ENCODE assay signal across 31 cellular contexts in genomic region chr14:43041976-43042375, GRCh38.
"Had no signal": no experiment of that assay in that cellular context is flagged by ENCODE, and none has a peak within 500 bp of the region (broad histone marks: within the 10 kb centered on the region; RNA-seq: fewer than 3 reads in every experiment).

No MANE protein-coding gene starts in this region.

- H3K27me3 ChIP-seq: ascending aorta, body of pancreas, SJSA1 had no signal

- ATAC-seq: activated CD8-positive, alpha-beta memory T cell treated with anti-CD3 and anti-CD28 coated beads, Interleukin-2, amount 10 ng/mL, durations not matched to agents 7 days and 5 days; activated naive CD4-positive, alpha-beta T cell treated with anti-CD3 and anti-CD28 coated beads, Interleukin-2, amount 50 U/mL, for 72 hours; activated naive CD8-positive, alpha-beta T cell treated with anti-CD3 and anti-CD28 coated beads, Interleukin-2, amount 50 U/mL, for 24 hours; body of pancreas; Panc1; T-helper 17 cell had no signal

- DNase-seq: activated B cell treated with CpG ODN at 0.5 μM for 24 hours; activated CD4-positive, alpha-beta T cell treated with anti-CD3 and anti-CD28 coated beads for 1 hour; activated CD4-positive, alpha-beta T cell treated with anti-CD3 and anti-CD28 coated beads, Interleukin-2, amount 10 ng/mL, durations not matched to agents 24 days and 14 days; activated CD4-positive, alpha-beta T cell treated with anti-CD3 and anti-CD28 coated beads, Interleukin-2, amount 50 U/mL, for 48 hours; activated CD8-positive, alpha-beta memory T cell treated with anti-CD3 and anti-CD28 coated beads, Interleukin-2, amount 10 ng/mL, durations not matched to agents 7 days and 5 days; activated effector memory CD4-positive, alpha-beta T cell treated with anti-CD3 and anti-CD28 coated beads, Interleukin-2, amount 50 U/mL, for 16 hours; activated naive CD4-positive, alpha-beta T cell treated with Interleukin-2 at 50 U/mL for 16 hours; activated naive CD8-positive, alpha-beta T cell treated with anti-CD3 and anti-CD28 coated beads, Interleukin-2, amount 50 U/mL, for 24 hours; activated T-cell treated with anti-CD3 and anti-CD28 coated beads, Interleukin-2, amount 50 U/mL, for 24 hours; amniotic stem cell; body of pancreas; KG1; MM.1S; NCI-H1105; NCI-H1436; NCI-H2081; NCI-H226; NCI-H526; NCI-H82; Right ventricle myocardium superior; T-helper 17 cell; T-helper 9 cell had no signal

- H3K9me3 Mint-ChIP-seq: activated B cell treated with CpG ODN at 0.5 μM for 24 hours had no signal

- H3K27me3 Mint-ChIP-seq: activated B cell treated with CpG ODN at 0.5 μM for 24 hours; activated CD4-positive, alpha-beta T cell treated with anti-CD3 and anti-CD28 coated beads, Interleukin-2, amount 10 ng/mL, durations not matched to agents 24 days and 14 days; activated CD8-positive, alpha-beta memory T cell treated with anti-CD3 and anti-CD28 coated beads, Interleukin-2, amount 10 ng/mL, durations not matched to agents 7 days and 5 days; activated naive CD8-positive, alpha-beta T cell treated with anti-CD3 and anti-CD28 coated beads, Interleukin-2, amount 50 U/mL, for 24 hours; activated T-cell treated with anti-CD3 and anti-CD28 coated beads, Interleukin-2, amount 50 U/mL, for 24 hours; IgD-negative memory B cell; T-helper 17 cell had no signal

- H3K4me1 Mint-ChIP-seq: activated B cell treated with CpG ODN at 0.5 μM for 24 hours; activated CD4-positive, alpha-beta T cell treated with anti-CD3 and anti-CD28 coated beads, Interleukin-2, amount 10 ng/mL, durations not matched to agents 24 days and 14 days; activated CD8-positive, alpha-beta memory T cell treated with anti-CD3 and anti-CD28 coated beads, Interleukin-2, amount 10 ng/mL, durations not matched to agents 7 days and 5 days; activated naive CD8-positive, alpha-beta T cell treated with anti-CD3 and anti-CD28 coated beads, Interleukin-2, amount 50 U/mL, for 24 hours; T-helper 17 cell had no signal

- H3K36me3 ChIP-seq: ascending aorta, SJSA1 had no signal

- H3K9me3 ChIP-seq: ascending aorta, body of pancreas, SJSA1 had no signal

- FAIRE-seq: bronchial epithelial cell, TTC549 had no signal

- H3K36me3 Mint-ChIP-seq: activated CD8-positive, alpha-beta memory T cell treated with anti-CD3 and anti-CD28 coated beads, Interleukin-2, amount 10 ng/mL, durations not matched to agents 7 days and 5 days; activated naive CD4-positive, alpha-beta T cell treated with anti-CD3 and anti-CD28 coated beads, Interleukin-2, amount 50 U/mL, for 72 hours; IgD-negative memory B cell had no signal

- H3K27ac ChIP-seq: ascending aorta, body of pancreas, RWPE1, SJSA1 had no signal

- H3K27ac Mint-ChIP-seq: activated B cell treated with CpG ODN at 0.5 μM for 24 hours; activated CD4-positive, alpha-beta T cell treated with anti-CD3 and anti-CD28 coated beads, Interleukin-2, amount 10 ng/mL, durations not matched to agents 24 days and 14 days; activated CD8-positive, alpha-beta memory T cell treated with anti-CD3 and anti-CD28 coated beads, Interleukin-2, amount 10 ng/mL, durations not matched to agents 7 days and 5 days; activated naive CD4-positive, alpha-beta T cell treated with anti-CD3 and anti-CD28 coated beads, Interleukin-2, amount 50 U/mL, for 72 hours; activated naive CD8-positive, alpha-beta T cell treated with anti-CD3 and anti-CD28 coated beads, Interleukin-2, amount 50 U/mL, for 24 hours; activated T-cell treated with anti-CD3 and anti-CD28 coated beads, Interleukin-2, amount 50 U/mL, for 24 hours; activated T-helper 1 cell treated with anti-CD3 and anti-CD28 coated beads, Interleukin-12 subunit alpha, Interleukin-12 subunit beta, Interleukin-2, Interleukin-4 antibody, amounts not matched to agents 30 ng/mL and 10 ng/mL and 1 ng/mL, durations not matched to agents 14 hours and 24 hours and 36 hours; IgD-negative memory B cell; T-helper 17 cell had no signal

- H3K4me3 ChIP-seq: ascending aorta, body of pancreas, SJSA1 had no signal

- H3K4me1 ChIP-seq: ascending aorta, body of pancreas, SJSA1 had no signal

- H3K4me3 Mint-ChIP-seq: activated B cell treated with CpG ODN at 0.5 μM for 24 hours; activated CD4-positive, alpha-beta T cell treated with anti-CD3 and anti-CD28 coated beads, Interleukin-2, amount 10 ng/mL, durations not matched to agents 24 days and 14 days; activated CD8-positive, alpha-beta memory T cell treated with anti-CD3 and anti-CD28 coated beads, Interleukin-2, amount 10 ng/mL, durations not matched to agents 7 days and 5 days; activated naive CD8-positive, alpha-beta T cell treated with anti-CD3 and anti-CD28 coated beads, Interleukin-2, amount 50 U/mL, for 24 hours; activated T-cell treated with anti-CD3 and anti-CD28 coated beads, Interleukin-2, amount 50 U/mL, for 24 hours; activated T-helper 1 cell treated with anti-CD3 and anti-CD28 coated beads, Interleukin-12 subunit alpha, Interleukin-12 subunit beta, Interleukin-2, Interleukin-4 antibody, amounts not matched to agents 30 ng/mL and 10 ng/mL and 1 ng/mL, durations not matched to agents 14 hours and 24 hours and 36 hours; IgD-negative memory B cell; T-helper 17 cell had no signal
